In genomic region chr7:81629702-81630101, GRCh38 we compare ENCODE assay signal across 28 cellular contexts.
"Had no signal": no experiment of that assay in that cellular context is flagged by ENCODE, and none has a peak within 500 bp of the region (broad histone marks: within the 10 kb centered on the region; RNA-seq: fewer than 3 reads in every experiment).

No MANE protein-coding gene starts in this region.

- H3K4me2 ChIP-seq: hepatocyte had no signal

- ATAC-seq: activated CD4-positive, alpha-beta T cell treated with anti-CD3 and anti-CD28 coated beads for 36 hours; activated CD8-positive, alpha-beta memory T cell treated with anti-CD3 and anti-CD28 coated beads, Interleukin-2, amount 10 ng/mL, durations not matched to agents 7 days and 5 days; activated CD8-positive, alpha-beta T cell treated with anti-CD3 and anti-CD28 coated beads, Interleukin-2, amount 10 ng/mL, durations not matched to agents 7 days and 5 days; activated naive CD4-positive, alpha-beta T cell treated with anti-CD3 and anti-CD28 coated beads, Interleukin-2, amount 50 U/mL, for 72 hours; gastroesophageal sphincter; heart right ventricle had no signal

- H3K4me3 ChIP-seq: ascending aorta, breast epithelium, cardiac muscle cell, colonic mucosa, esophagus squamous epithelium, gastroesophageal sphincter, heart right ventricle, hepatocyte had no signal

- H3K79me2 ChIP-seq: hepatocyte had no signal

- DNase-seq: activated CD4-positive, alpha-beta memory T cell treated with anti-CD3 and anti-CD28 coated beads for 36 hours; activated CD4-positive, alpha-beta T cell treated with anti-CD3 and anti-CD28 coated beads for 36 hours; activated CD4-positive, alpha-beta T cell treated with anti-CD3 and anti-CD28 coated beads, Interleukin-2, amount 10 ng/mL, durations not matched to agents 24 days and 14 days; activated CD4-positive, CD25-positive, alpha-beta regulatory T cell; activated CD4-positive, CD25-positive, alpha-beta regulatory T cell treated with anti-CD3 and anti-CD28 coated beads, Interleukin-2, amount 50 U/mL, for 72 hours; activated CD8-positive, alpha-beta memory T cell treated with anti-CD3 and anti-CD28 coated beads, Interleukin-2, amount 10 ng/mL, durations not matched to agents 7 days and 5 days; activated CD8-positive, alpha-beta memory T cell treated with anti-CD3 and anti-CD28 coated beads, Interleukin-2, amount 50 U/mL, for 4 hours; activated CD8-positive, alpha-beta T cell treated with anti-CD3 and anti-CD28 coated beads, Interleukin-2, amount 10 ng/mL, durations not matched to agents 7 days and 5 days; activated effector memory CD4-positive, alpha-beta T cell treated with anti-CD3 and anti-CD28 coated beads, Interleukin-2, amount 50 U/mL, for 16 hours; activated naive CD4-positive, alpha-beta T cell treated with anti-CD3 and anti-CD28 coated beads, Interleukin-2, amount 10 ng/mL, durations not matched to agents 7 days and 5 days; activated naive CD8-positive, alpha-beta T cell treated with anti-CD3 and anti-CD28 coated beads, Interleukin-2, amount 10 ng/mL, durations not matched to agents 7 days and 5 days; activated T-cell treated with anti-CD3 and anti-CD28 coated beads, Interleukin-2, amount 50 U/mL, for 1 hour; activated T-cell treated with anti-CD3 and anti-CD28 coated beads, Interleukin-2, amount 50 U/mL, for 48 hours; central memory CD4-positive, alpha-beta T cell; cerebellar nuclear complex; colonic mucosa; effector CD8-positive, alpha-beta T cell; esophagus squamous epithelium; foreskin melanocyte; heart right ventricle; T1000 had no signal

- H3K9me3 ChIP-seq: ascending aorta, breast epithelium, colonic mucosa, esophagus squamous epithelium, gastroesophageal sphincter, heart right ventricle had no signal

- H2AFZ ChIP-seq: hepatocyte had no signal

- H3K4me1 ChIP-seq: breast epithelium, colonic mucosa, esophagus squamous epithelium, gastroesophageal sphincter had no signal

- H3K27ac ChIP-seq: ascending aorta, breast epithelium, cardiac muscle cell, colonic mucosa, epithelial cell of prostate, esophagus squamous epithelium, gastroesophageal sphincter, heart right ventricle, hepatocyte had no signal

- H3K36me3 ChIP-seq: ascending aorta, breast epithelium, cardiac muscle cell, colonic mucosa, esophagus squamous epithelium, gastroesophageal sphincter, heart right ventricle had no signal

- H3K27me3 ChIP-seq: ascending aorta, breast epithelium, cardiac muscle cell, colonic mucosa, esophagus squamous epithelium, gastroesophageal sphincter, heart right ventricle, hepatocyte had no signal
